ENCODE assay signal across 21 cellular contexts in genomic region chr19:36577271-36577996, GRCh38.
"Had no signal": no experiment of that assay in that cellular context is flagged by ENCODE, and none has a peak within 500 bp of the region (broad histone marks: within the 10 kb centered on the region; RNA-seq: fewer than 3 reads in every experiment).

No MANE protein-coding gene starts in this region.

- H3K27me3 Mint-ChIP-seq: activated CD4-positive, alpha-beta memory T cell treated with anti-CD3 and anti-CD28 coated beads, Interleukin-2, amount 10 ng/mL, durations not matched to agents 7 days and 5 days; activated CD4-positive, alpha-beta T cell treated with anti-CD3 and anti-CD28 coated beads for 36 hours; central memory CD8-positive, alpha-beta T cell; stimulated activated naive B cell treated with anti-CD40 and anti-IgM and Interleukin-4, amounts not matched to agents 10 μg/mL and 1 μg/mL and 100 μg/mL, for 72 hours; T-helper 17 cell had no signal

- ATAC-seq: activated CD4-positive, alpha-beta T cell treated with anti-CD3 and anti-CD28 coated beads for 36 hours; activated T-cell treated with anti-CD3 and anti-CD28 coated beads, Interleukin-2, amount 50 U/mL, for 4 hours; body of pancreas; foreskin keratinocyte; pancreas; stimulated activated naive B cell treated with anti-CD40 and anti-IgM and Interleukin-4, amounts not matched to agents 10 μg/mL and 1 μg/mL and 100 μg/mL, for 72 hours; T-helper 17 cell had no signal

- H3K27ac Mint-ChIP-seq: activated CD4-positive, alpha-beta memory T cell treated with anti-CD3 and anti-CD28 coated beads, Interleukin-2, amount 10 ng/mL, durations not matched to agents 7 days and 5 days; activated CD4-positive, alpha-beta T cell treated with anti-CD3 and anti-CD28 coated beads for 36 hours; stimulated activated naive B cell treated with anti-CD40 and anti-IgM and Interleukin-4, amounts not matched to agents 10 μg/mL and 1 μg/mL and 100 μg/mL, for 72 hours; T-helper 17 cell had no signal

- DNase-seq: activated CD4-positive, alpha-beta memory T cell treated with anti-CD3 and anti-CD28 coated beads, Interleukin-2, amount 10 ng/mL, durations not matched to agents 7 days and 5 days; activated CD4-positive, alpha-beta T cell treated with anti-CD3 and anti-CD28 coated beads for 36 hours; activated effector memory CD4-positive, alpha-beta T cell treated with Interleukin-2 at 50 U/mL for 16 hours; activated naive CD4-positive, alpha-beta T cell treated with anti-CD3 and anti-CD28 coated beads, Interleukin-2, amount 50 U/mL, for 16 hours; activated T-cell treated with anti-CD3 and anti-CD28 coated beads, Interleukin-2, amount 50 U/mL, for 4 hours; adrenal gland; body of pancreas; cortex of kidney; effector CD4-positive, alpha-beta T cell; foreskin keratinocyte; glutamatergic neuron; hypothalamus; midbrain; pancreas; stimulated activated CD4-positive, alpha-beta T cell treated with anti-CD3 and anti-CD28 coated beads, Interleukin-2, amount 100 ng/mL, for 48 hours; stimulated activated naive B cell treated with anti-CD40 and anti-IgM and Interleukin-4, amounts not matched to agents 10 μg/mL and 1 μg/mL and 100 μg/mL, for 72 hours; T-helper 17 cell; thyroid gland; uterus had no signal

- H3K4me3 Mint-ChIP-seq: activated CD4-positive, alpha-beta memory T cell treated with anti-CD3 and anti-CD28 coated beads, Interleukin-2, amount 10 ng/mL, durations not matched to agents 7 days and 5 days; activated CD4-positive, alpha-beta T cell treated with anti-CD3 and anti-CD28 coated beads for 36 hours; activated T-cell treated with anti-CD3 and anti-CD28 coated beads, Interleukin-2, amount 50 U/mL, for 4 hours; central memory CD8-positive, alpha-beta T cell; stimulated activated naive B cell treated with anti-CD40 and anti-IgM and Interleukin-4, amounts not matched to agents 10 μg/mL and 1 μg/mL and 100 μg/mL, for 72 hours; T-helper 17 cell had no signal

- H3K9me3 Mint-ChIP-seq: central memory CD8-positive, alpha-beta T cell had no signal

- H3K4me3 ChIP-seq: adrenal gland, body of pancreas, lung, pancreas, thyroid gland, uterus had no signal
